Comparison of ENCODE assay signal across 22 cellular contexts in genomic region chr20:38044685-38045084, GRCh38.
"Had no signal": no experiment of that assay in that cellular context is flagged by ENCODE, and none has a peak within 500 bp of the region (broad histone marks: within the 10 kb centered on the region; RNA-seq: fewer than 3 reads in every experiment).

No MANE protein-coding gene starts in this region.

- FAIRE-seq: kidney, urothelium cell line had no signal

- H3K27ac Mint-ChIP-seq: activated CD4-positive, alpha-beta memory T cell treated with anti-CD3 and anti-CD28 coated beads, Interleukin-2, amount 10 ng/mL, durations not matched to agents 7 days and 5 days; T-cell had no signal

- H3K4me3 ChIP-seq: coronary artery, dorsolateral prefrontal cortex, right lobe of liver, testis, transverse colon had no signal

- H3K27me3 ChIP-seq: dorsolateral prefrontal cortex, right lobe of liver, testis, transverse colon had no signal

- H3K9me3 Mint-ChIP-seq: activated CD4-positive, alpha-beta memory T cell treated with anti-CD3 and anti-CD28 coated beads, Interleukin-2, amount 10 ng/mL, durations not matched to agents 7 days and 5 days; activated naive CD4-positive, alpha-beta T cell treated with anti-CD3 and anti-CD28 coated beads, Interleukin-2, amount 50 U/mL, for 24 hours; activated T-helper 2 cell treated with anti-CD3 and anti-CD28 coated beads, Interferon-gamma antibody, Interleukin-2, Interleukin-4, amounts not matched to agents 10 μg/mL and 5 μg/mL and 100 μg/mL, durations not matched to agents 14 hours and 24 hours and 36 hours; naive thymus-derived CD4-positive, alpha-beta T cell; neural crest cell; T-cell had no signal

- DNase-seq: activated CD4-positive, alpha-beta memory T cell treated with anti-CD3 and anti-CD28 coated beads, Interleukin-2, amount 10 ng/mL, durations not matched to agents 7 days and 5 days; activated CD8-positive, alpha-beta memory T cell treated with anti-CD3 and anti-CD28 coated beads, Interleukin-2, amount 50 U/mL, for 48 hours; cerebellar nuclear complex; effector memory CD4-positive, alpha-beta T cell; hippocampal formation; kidney; left colon; mammary epithelial cell; midbrain; naive thymus-derived CD4-positive, alpha-beta T cell; right lobe of liver; stimulated activated CD4-positive, alpha-beta T cell treated with anti-CD3 and anti-CD28 coated beads, Interleukin-12 subunit alpha, Interleukin-12 subunit beta, amount 100 ng/mL, for 4 hours; stimulated activated naive CD8-positive, alpha-beta T cell treated with anti-CD3 and anti-CD28 coated beads, Interleukin-15, Interleukin-2, amounts not matched to agents 100 U/mL and 50 U/mL, for 24 hours; T-cell; testis; transverse colon had no signal

- ATAC-seq: left colon, T-cell had no signal

- H3K27me3 Mint-ChIP-seq: activated CD4-positive, alpha-beta memory T cell treated with anti-CD3 and anti-CD28 coated beads, Interleukin-2, amount 10 ng/mL, durations not matched to agents 7 days and 5 days; activated naive CD4-positive, alpha-beta T cell treated with anti-CD3 and anti-CD28 coated beads, Interleukin-2, amount 50 U/mL, for 24 hours; naive thymus-derived CD4-positive, alpha-beta T cell; T-cell had no signal

- H3K4me3 Mint-ChIP-seq: activated CD4-positive, alpha-beta memory T cell treated with anti-CD3 and anti-CD28 coated beads, Interleukin-2, amount 10 ng/mL, durations not matched to agents 7 days and 5 days; naive thymus-derived CD4-positive, alpha-beta T cell; neural crest cell; T-cell had no signal

- H3K9me3 ChIP-seq: right lobe of liver, testis, transverse colon had no signal

- H3K27ac ChIP-seq: coronary artery, right lobe of liver, testis, transverse colon had no signal

- H3K4me1 ChIP-seq: testis, transverse colon had no signal
